Comparison of ENCODE assay signal across 13 cellular contexts in the genomic region with DNA sequence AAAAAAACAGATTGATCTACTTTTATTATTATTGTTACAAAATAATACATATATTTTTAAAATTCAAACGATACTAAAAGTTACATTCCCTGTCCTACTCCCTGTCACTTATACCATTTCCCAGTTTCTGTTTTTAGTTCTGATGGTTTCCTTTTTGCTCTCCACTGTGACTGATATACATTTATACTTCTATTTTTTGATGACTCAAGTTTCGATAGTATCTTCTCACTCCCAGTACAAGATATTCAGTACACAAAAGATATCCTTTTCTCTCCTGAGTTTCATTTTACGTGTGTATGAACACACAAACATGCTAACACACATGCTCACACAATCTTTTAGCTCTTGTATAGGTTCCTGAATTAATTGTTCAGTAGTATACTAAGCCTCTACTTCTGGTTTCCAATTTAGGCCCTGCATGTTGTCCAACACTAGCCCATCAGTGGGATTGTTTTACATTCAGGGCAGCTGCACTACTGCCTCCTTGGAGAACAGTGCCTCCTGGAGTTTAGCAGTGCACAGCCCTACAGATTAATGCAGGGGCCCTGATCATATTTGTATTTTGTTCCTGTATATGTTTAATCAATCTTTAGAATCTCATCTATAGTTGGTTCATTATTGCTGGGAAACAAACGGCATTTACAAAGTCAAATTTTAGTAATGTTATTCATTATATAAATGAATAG.
DNase-seq lines count a peak whose midpoint lies in the region; ATAC-seq, FAIRE-seq and TF ChIP-seq lines count a peak whose summit lies in the region.
"Had no signal": no experiment of that assay in that cellular context is flagged by ENCODE, and none has a peak within 500 bp of the region (broad histone marks: within the 10 kb centered on the region; RNA-seq: fewer than 3 reads in every experiment).

No MANE protein-coding gene starts in this region.

- FAIRE-seq in frontal cortex (lab: Jason Lieb, UNC) = no peak
- FAIRE-seq: GM18507 had no signal

- peak; percentile 53 for TF ChIP-seq RAD21 in SK-N-SH (IDR thresholded peaks at IDR 0.05; ENCODE audit: low read length)

- H3K9me3 ChIP-seq in GM23248 (ENCODE audit: low read depth) = no peaks in the 10 kb centered on the region
- H3K9me3 ChIP-seq in SK-N-SH = no peaks in the 10 kb centered on the region; the same call in 1 of the 2 replicates
- no peaks in the 10 kb centered on the region for H3K9me3 ChIP-seq in right cardiac atrium (ENCODE audit: control insufficient read depth, low read length)

- intact Hi-C loops in right cardiac atrium (cut with DNase I) = no loop called here

- CTCF ChIA-PET in SK-N-SH (lab: Yijun Ruan, JAX) = interaction anchor here (1.2 to 2.7 kb wide), 2 partner anchors 11 to 161 kb away, joined by 3 to 7 read pairs; no protein-coding TSS in a partner anchor

- H3K27me3 ChIP-seq in ACC112 (ENCODE audit: insufficient read depth, low read length) = no peaks in the 10 kb centered on the region
- H3K27me3 ChIP-seq in GM23248 (replicated peaks; ENCODE audit: insufficient read depth) = no peaks in the 10 kb centered on the region
- no peaks in the 10 kb centered on the region for H3K27me3 ChIP-seq in SK-N-SH (ENCODE audit: insufficient read depth)
- no peaks in the 10 kb centered on the region for H3K27me3 ChIP-seq in right cardiac atrium (ENCODE audit: control insufficient read depth, insufficient read depth)

- no peaks in the 10 kb centered on the region for H4K20me1 ChIP-seq in GM23248 (ENCODE audit: insufficient read depth)
- no peaks in the 10 kb centered on the region for H4K20me1 ChIP-seq in SK-N-SH (ENCODE audit: insufficient read depth)

- H3K36me3 ChIP-seq in ACC112 (ENCODE audit: insufficient read depth, low read length) (peaks cover under 1% of the 10 kb centered on the region), GM23248 (ENCODE audit: low read depth) (no peaks in the 10 kb centered on the region), SK-N-SH (replicated peaks in 1 of 2; ENCODE audit: control insufficient read depth in 1 of 2, insufficient read depth in 2 of 2, low read length in 1 of 2) (peaks cover 0 to 7% of the 10 kb centered on the region in 2 experiments)

- H3K27ac ChIP-seq in ACC112 (ENCODE audit: low read depth, low read length) = peak overlapping the region; percentile 39; the same call in 1 of the 2 replicates
- H3K27ac ChIP-seq in GM23248 = no peak overlapping the region
- peak overlapping the region; percentile 9 to 56; a peak in 3 of 4 replicates for H3K27ac ChIP-seq in SK-N-SH (ENCODE audit: low read depth in 2 of 2, low read length in 1 of 2)
- no peak overlapping the region for H3K27ac ChIP-seq in right cardiac atrium (ENCODE audit: low read length)

- TF ChIP-seq CTCF in SK-N-SH (IDR thresholded peaks at IDR 0.05) = peak; percentile 64

- in situ Hi-C loops in GM23248 (cut with MboI) (no loop called here), G401 (cut with HindIII; ENCODE audit: low sequenced_read_pairs) (no loop called here)

- peak; percentile 38 to 57 for ATAC-seq in right cardiac atrium
- ATAC-seq: CD8-positive, alpha-beta T cell had no signal

- H3K4me2 ChIP-seq in GM23248 (ENCODE audit: unreplicated experiment) = no peak overlapping the region
- peak overlapping the region; percentile 32; the same call in 1 of the 2 replicates for H3K4me2 ChIP-seq in SK-N-SH

- H2AFZ ChIP-seq in ACC112 (ENCODE audit: low read length, unreplicated experiment) = peak overlapping the region; percentile 29
- 0 out of 2 replicates have a peak overlapping the region, but pooled peaks have one; percentile 27 for H2AFZ ChIP-seq in GM23248
- peak overlapping the region; percentile 80 for H2AFZ ChIP-seq in SK-N-SH (ENCODE audit: low read depth)

- H3K4me1 ChIP-seq in ACC112 (ENCODE audit: control insufficient read depth, insufficient read depth, low read length, unreplicated experiment) = peaks cover 41% of the 10 kb centered on the region
- peaks cover 14% of the 10 kb centered on the region for H3K4me1 ChIP-seq in GM23248 (ENCODE audit: insufficient read depth)
- H3K4me1 ChIP-seq in SK-N-SH (ENCODE audit: control insufficient read depth in 1 of 2, insufficient read depth in 2 of 2, low read depth in 1 of 2, low read length in 1 of 2) = peaks cover 2 to 35% of the 10 kb centered on the region in 2 experiments; a peak in 3 of 4 replicates
- H3K4me1 ChIP-seq in right cardiac atrium (ENCODE audit: control insufficient read depth, insufficient read depth, low read length) = no peaks in the 10 kb centered on the region

- WGBS in GM23248 (ENCODE audit: low coverage in 1 of 2, low lambda C conversion rate in 2 of 2, missing lambda C conversion rate in 2 of 2), 2 experiments = 63 to 69% methylated on average over 4 of the region's 4 CpGs
- 26% methylated on average over 4 of the region's 4 CpGs for WGBS in SK-N-SH (ENCODE audit: low lambda C conversion rate)
- WGBS in right cardiac atrium = 73% methylated on average over 4 of the region's 4 CpGs

- H3K79me2 ChIP-seq in ACC112 (ENCODE audit: control insufficient read depth, insufficient read depth, low read length, unreplicated experiment) = no peaks in the 10 kb centered on the region
- H3K79me2 ChIP-seq in GM23248 (ENCODE audit: insufficient read depth) = no peaks in the 10 kb centered on the region
- H3K79me2 ChIP-seq in SK-N-SH (ENCODE audit: insufficient read depth) = no peaks in the 10 kb centered on the region

- no peak overlapping the region for H3K4me3 ChIP-seq in ACC112 (ENCODE audit: low read depth, low read length)
- no peak overlapping the region for H3K4me3 ChIP-seq in GM23248
- H3K4me3 ChIP-seq in SK-N-SH (ENCODE audit: low read depth in 2 of 2, low read length in 1 of 2) = no peak overlapping the region
- no peak overlapping the region for H3K4me3 ChIP-seq in right cardiac atrium (ENCODE audit: low read length)

- peak; percentile 7 for DNase-seq in GM23248
- no peak for DNase-seq in SK-N-SH
- no peak for DNase-seq in right cardiac atrium
- DNase-seq in frontal cortex (ENCODE audit: low spot score in 2 of 2) = no peak
- no peak for DNase-seq in G401 (ENCODE audit: low spot score)
- DNase-seq in AML-193 (lab: John Stamatoyannopoulos, UW) = no peak
- no peak for DNase-seq in stimulated activated CD8-positive, alpha-beta memory T cell treated with anti-CD3 and anti-CD28 coated beads, Interleukin-4, amount 100 ng/mL, for 48 hours
- DNase-seq: activated B cell treated with CpG ODN at 0.5 μM for 24 hours; activated naive CD8-positive, alpha-beta T cell treated with anti-CD3 and anti-CD28 coated beads, Interleukin-2, amount 10 ng/mL, durations not matched to agents 7 days and 5 days; CD8-positive, alpha-beta T cell; NCI-H748 treated with DMSO at 0.1 percent for 48 hours had no signal

- no peak for TF ChIP-seq EP300 in SK-N-SH (IDR thresholded peaks at IDR 0.05; ENCODE audit: borderline replicate concordance in 1 of 2, low read depth in 1 of 2, low read length in 1 of 2)

- H3K9ac ChIP-seq in GM23248 = no peak overlapping the region
- 0 out of 2 replicates have a peak overlapping the region, but pooled peaks have one; percentile 16 for H3K9ac ChIP-seq in SK-N-SH

- H3F3A ChIP-seq in GM23248 (ENCODE audit: insufficient read depth) = peaks cover 15% of the 10 kb centered on the region; the same call in 1 of the 2 replicates
- peaks cover 22% of the 10 kb centered on the region for H3F3A ChIP-seq in SK-N-SH (replicated peaks; ENCODE audit: insufficient read depth)

- POLR2A ChIA-PET in SK-N-SH (lab: Yijun Ruan, JAX) = no interaction called here

- H3K9me2 ChIP-seq in GM23248 (ENCODE audit: insufficient read depth) (no peaks in the 10 kb centered on the region), SK-N-SH (no peaks in the 10 kb centered on the region)

TF ChIP-seq in SK-N-SH, 30 proteins besides CTCF, POLR2A, EP300 and RAD21:
- peak; percentile 51; the same call in 1 of the 2 replicates for TF ChIP-seq SIN3A (IDR thresholded peaks at IDR 0.05; ENCODE audit: borderline replicate concordance, low read depth, low read length)
- TF ChIP-seq SMC3 (IDR thresholded peaks at IDR 0.05; ENCODE audit: low read depth, low read length) = peak; percentile 56
- TF ChIP-seq TAF1 (IDR thresholded peaks at IDR 0.05; ENCODE audit: borderline replicate concordance, low read depth, low read length) = no peak
- TF ChIP-seq, protein P1, sequence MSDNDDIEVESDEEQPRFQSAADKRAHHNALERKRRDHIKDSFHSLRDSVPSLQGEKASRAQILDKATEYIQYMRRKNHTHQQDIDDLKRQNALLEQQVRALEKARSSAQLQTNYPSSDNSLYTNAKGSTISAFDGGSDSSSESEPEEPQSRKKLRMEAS (IDR thresholded peaks at IDR 0.05; ENCODE audit: low read depth) = no peak
- TF ChIP-seq TCF12 (IDR thresholded peaks at IDR 0.05) = peak; percentile 11; the same call in 1 of the 2 replicates

Comparison
In these comparisons a context has a peak if more than half of its experiments do, and no peak if none do; other contexts are left out.
1. H2AFZ ChIP-seq: peak in every context shown above with its lines; median percentile 80 in SK-N-SH; 29 in ACC112; 27 in GM23248.
2. H3K27ac ChIP-seq: peak in ACC112 (single experiment) and SK-N-SH (2 of 2); none in GM23248 (single experiment) and right cardiac atrium (single experiment).